18 cellular contexts compared by ENCODE assay signal in the genomic region with DNA sequence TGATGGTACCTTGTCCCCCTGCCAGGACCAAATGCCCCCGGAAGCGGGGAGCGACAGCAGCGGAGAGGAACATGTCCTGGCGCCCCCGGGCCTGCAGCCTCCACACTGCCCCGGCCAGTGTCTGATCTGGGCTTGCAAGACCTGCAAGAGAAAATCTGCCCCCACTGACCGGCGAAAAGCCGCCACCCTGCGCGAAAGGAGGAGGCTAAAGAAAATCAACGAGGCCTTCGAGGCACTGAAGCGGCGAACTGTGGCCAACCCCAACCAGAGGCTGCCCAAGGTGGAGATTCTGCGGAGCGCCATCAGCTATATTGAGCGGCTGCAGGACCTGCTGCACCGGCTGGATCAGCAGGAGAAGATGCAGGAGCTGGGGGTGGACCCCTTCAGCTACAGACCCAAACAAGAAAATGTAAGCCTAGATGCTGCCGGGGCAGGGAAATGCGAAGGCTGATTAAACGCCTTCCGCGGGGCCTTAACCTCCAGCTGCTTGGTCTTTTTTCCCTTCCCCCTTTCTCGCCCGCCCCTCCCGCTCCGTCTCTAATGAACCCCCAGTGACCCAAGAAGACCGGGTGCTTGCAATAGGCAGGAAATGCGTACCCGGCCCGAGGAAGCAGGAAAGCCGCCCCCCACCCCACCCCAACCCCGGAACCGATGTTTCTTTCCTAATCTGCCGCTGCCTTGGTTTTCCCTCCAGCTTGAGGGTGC. TPM values are rescaled to one million over a fixed set of nuclear protein-coding genes. Genes with fewer than 3 reads are reported as not detected.
DNase-seq lines count a peak whose midpoint lies in the region; ATAC-seq lines count a peak whose summit lies in the region.
"Had no signal": no experiment of that assay in that cellular context is flagged by ENCODE, and none has a peak within 500 bp of the region (broad histone marks: within the 10 kb centered on the region; RNA-seq: fewer than 3 reads in every experiment).

No MANE protein-coding gene starts in this region.

- H3K18ac ChIP-seq in mesendoderm (ENCODE audit: low read length), result no peak overlapping the region

- H3K56ac ChIP-seq in mesendoderm (ENCODE audit: low read length), result no peak overlapping the region

- H4K8ac ChIP-seq in mesendoderm (ENCODE audit: low read depth, low read length), result no peak overlapping the region

- H3K4me3 ChIP-seq in mesendoderm (ENCODE audit: low read length) (no peak overlapping the region), skeletal muscle satellite cell (ENCODE audit: low read length) (peak overlapping the region; percentile 72)
- H3K4me3 ChIP-seq: mucosa of descending colon, skin epidermis had no signal

- H2BK15ac ChIP-seq in mesendoderm (replicated peaks; ENCODE audit: low read depth), result no peak overlapping the region

- H3K36me3 ChIP-seq in mesendoderm (ENCODE audit: control insufficient read depth, insufficient read depth, low read length) (no peaks in the 10 kb centered on the region), skeletal muscle satellite cell (ENCODE audit: insufficient read depth, low read length) (no peaks in the 10 kb centered on the region)

- H3K9me3 ChIP-seq in skeletal muscle satellite cell (replicated peaks; ENCODE audit: low read length), result no peaks in the 10 kb centered on the region
- H3K9me3 ChIP-seq: mucosa of descending colon had no signal

- no peak overlapping the region for H3K27ac ChIP-seq in mesendoderm (ENCODE audit: low read depth, low read length)
- H3K27ac ChIP-seq: KMS-11, RWPE1 had no signal

- DNase-seq in ecto neural progenitor cell (ENCODE audit: low spot score), result peak; percentile 67
- peak; percentile 31 for DNase-seq in mesendoderm
- no peak for DNase-seq in NCI-H345 (lab: John Stamatoyannopoulos, UW)
- DNase-seq in NK-92 treated with Interleukin-12 subunit alpha and Interleukin-12 subunit beta, amount 100 ng/mL, for 24 hours (lab: John Stamatoyannopoulos, UW), result no peak
- DNase-seq: NCI-H146, NCI-H526, T-helper 9 cell had no signal

- no peak overlapping the region for H3K23ac ChIP-seq in mesendoderm (ENCODE audit: low read length)

- no peak overlapping the region for H2BK120ac ChIP-seq in mesendoderm (ENCODE audit: low read depth, low read length)

- no CpG with 5 or more reads among the region's 37 CpGs for WGBS in mesendoderm (ENCODE audit: extremely low coverage, insufficient coverage, low lambda C conversion rate)

- H3K79me2 ChIP-seq in mesendoderm (ENCODE audit: control insufficient read depth, insufficient read depth, low read length), result no peaks in the 10 kb centered on the region

- H3K4me1 ChIP-seq in mesendoderm (ENCODE audit: control insufficient read depth, low read depth, low read length) (no peaks in the 10 kb centered on the region), skeletal muscle satellite cell (ENCODE audit: control insufficient read depth, insufficient read depth, low read length) (peaks cover 79% of the 10 kb centered on the region)

- H4K5ac ChIP-seq in mesendoderm (ENCODE audit: low read length), result no peak overlapping the region

- H3K4me2 ChIP-seq in mesendoderm (ENCODE audit: low read length), result peak overlapping the region; percentile 37
- H3K4me2 ChIP-seq in skeletal muscle satellite cell (ENCODE audit: low read length), result peak overlapping the region; percentile 79
- H3K4me2 ChIP-seq: KMS-11 had no signal

- H3K9ac ChIP-seq in mesendoderm (ENCODE audit: low read length) (no peak overlapping the region), skeletal muscle satellite cell (ENCODE audit: low read depth, low read length) (peak overlapping the region; percentile 95)
- H3K9ac ChIP-seq: KMS-11 had no signal

- no peak overlapping the region for H2BK5ac ChIP-seq in mesendoderm (ENCODE audit: low read length)

- H2AK5ac ChIP-seq in mesendoderm (ENCODE audit: low read length), result no peak overlapping the region

- H3K79me1 ChIP-seq in mesendoderm (ENCODE audit: low read length), result no peaks in the 10 kb centered on the region

- H3K27me3 ChIP-seq in mesendoderm (ENCODE audit: insufficient read depth, low read length, poor library complexity) (peaks cover 18% of the 10 kb centered on the region), skeletal muscle satellite cell (ENCODE audit: control insufficient read depth, insufficient read depth, low read length) (no peaks in the 10 kb centered on the region)

- H3K4ac ChIP-seq in mesendoderm (ENCODE audit: low read depth, low read length), result no peak overlapping the region

- ATAC-seq in HG03354 (IDR thresholded peaks at IDR 0.05; ENCODE audit: poor library complexity, severe bottlenecking, unreplicated experiment) (peak; percentile 26), HG02938 (IDR thresholded peaks at IDR 0.05; ENCODE audit: unreplicated experiment) (no peak)
- ATAC-seq: mucosa of descending colon had no signal

RNA-seq across cellular contexts. Expression of gene MYF6, which starts 0.5 kb away (rescaled TPM):
- polyA plus RNA-seq in mesendoderm (2013, experiment 1 of 2), result 0.08 TPM
- polyA plus RNA-seq in mesendoderm (2013, experiment 2 of 2), result 0.07 TPM
- under 0.01 and 2.0 TPM in 2 replicates for total RNA-seq in skeletal muscle satellite cell (2012; rRNA removed)
- total RNA-seq: activated T-helper 2 cell treated with anti-CD3 and anti-CD28 coated beads, Interferon-gamma antibody, Interleukin-2, Interleukin-4, amounts not matched to agents 10 μg/mL and 5 μg/mL and 100 μg/mL, durations not matched to agents 14 hours and 24 hours and 36 hours; aorta; CD8-positive, alpha-beta memory T cell; endothelial cell of umbilical vein; mucosa of descending colon had no signal
- polyA plus RNA-seq: aorta; CD8-positive, alpha-beta memory T cell; endothelial cell of umbilical vein had no signal

RNA-seq across cellular contexts. Expression of gene MYF5, which starts 8.7 kb away (rescaled TPM):
- polyA plus RNA-seq in mesendoderm (2013, experiment 1 of 2), result 0.04 TPM
- 0.08 TPM for polyA plus RNA-seq in mesendoderm (2013, experiment 2 of 2)
- total RNA-seq in skeletal muscle satellite cell (2012; rRNA removed), result 3.0 and 16.4 TPM in 2 replicates
- total RNA-seq: activated T-helper 2 cell treated with anti-CD3 and anti-CD28 coated beads, Interferon-gamma antibody, Interleukin-2, Interleukin-4, amounts not matched to agents 10 μg/mL and 5 μg/mL and 100 μg/mL, durations not matched to agents 14 hours and 24 hours and 36 hours; aorta; CD8-positive, alpha-beta memory T cell; endothelial cell of umbilical vein; mucosa of descending colon had no signal
- polyA plus RNA-seq: aorta; CD8-positive, alpha-beta memory T cell; endothelial cell of umbilical vein had no signal

Comparison
In these comparisons a context has a peak if more than half of its experiments do, and no peak if none do; other contexts are left out.
1. DNase-seq: peak in ecto neural progenitor cell (single experiment) and mesendoderm (single experiment); none in NCI-H345 (single experiment) and NK-92 treated with Interleukin-12 subunit alpha and Interleukin-12 subunit beta, amount 100 ng/mL, for 24 hours (single experiment).